ENCODE assay signal across 25 cellular contexts in genomic region chr7:15035814-15036213, GRCh38.
"Had no signal": no experiment of that assay in that cellular context is flagged by ENCODE, and none has a peak within 500 bp of the region (broad histone marks: within the 10 kb centered on the region; RNA-seq: fewer than 3 reads in every experiment).

No MANE protein-coding gene starts in this region.

- DNase-seq: colonic mucosa; cortex of kidney; dermis blood vessel endothelial cell; dorsolateral prefrontal cortex; effector CD4-positive, alpha-beta T cell; effector CD8-positive, alpha-beta T cell; effector memory CD4-positive, alpha-beta T cell; effector memory CD8-positive, alpha-beta T cell; endodermal cell; erythroblast; esophagus squamous epithelium; foreskin fibroblast; foreskin keratinocyte; foreskin melanocyte; gastrocnemius medialis; glutamatergic neuron; head of caudate nucleus; heart left ventricle; heart right ventricle had no signal

- H3K9me3 ChIP-seq: colonic mucosa, esophagus muscularis mucosa, esophagus squamous epithelium, gastrocnemius medialis, gastroesophageal sphincter, heart left ventricle, heart right ventricle had no signal

- H3K4me3 ChIP-seq: colonic mucosa, coronary artery, dorsolateral prefrontal cortex, esophagus muscularis mucosa, esophagus squamous epithelium, gastrocnemius medialis, gastroesophageal sphincter, heart left ventricle, heart right ventricle had no signal

- H3K27ac ChIP-seq: colonic mucosa, coronary artery, dorsolateral prefrontal cortex, epithelial cell of prostate, esophagus muscularis mucosa, esophagus squamous epithelium, foreskin keratinocyte, gastrocnemius medialis, gastroesophageal sphincter, heart left ventricle, heart right ventricle had no signal

- ATAC-seq: effector memory CD8-positive, alpha-beta T cell; esophagus mucosa; foreskin keratinocyte; gastrocnemius medialis; gastroesophageal sphincter; heart left ventricle; heart right ventricle had no signal

- FAIRE-seq: endothelial cell of umbilical vein had no signal

- H3K27me3 ChIP-seq: colonic mucosa, dorsolateral prefrontal cortex, esophagus muscularis mucosa, esophagus squamous epithelium, foreskin keratinocyte, gastrocnemius medialis, gastroesophageal sphincter, heart left ventricle, heart right ventricle had no signal

- H3K36me3 ChIP-seq: colonic mucosa, esophagus muscularis mucosa, esophagus squamous epithelium, gastrocnemius medialis, gastroesophageal sphincter, heart left ventricle, heart right ventricle had no signal

- H3K4me1 ChIP-seq: colonic mucosa, esophagus squamous epithelium, foreskin keratinocyte, gastrocnemius medialis, gastroesophageal sphincter, heart left ventricle, heart right ventricle had no signal
